1 cellular context compared by ENCODE assay signal in genomic region chr2:16462965-16463364, GRCh38.
TF ChIP-seq lines count a peak whose summit lies in the region.

No MANE protein-coding gene starts in this region.

TF ChIP-seq in HepG2, 621 proteins besides CTCF, POLR2A, EP300 and RAD21 (continued from another document):
- no peak for TF ChIP-seq ZZZ3 (CRISPR knock-in tag; IDR thresholded peaks at IDR 0.05; ENCODE audit: borderline replicate concordance)
- no peak for TF ChIP-seq ZNF383 (CRISPR knock-in tag; IDR thresholded peaks at IDR 0.05; ENCODE audit: borderline replicate concordance)
- TF ChIP-seq SP2 (CRISPR knock-in tag; IDR thresholded peaks at IDR 0.05), result no peak
- no peak for TF ChIP-seq ZNF577 (CRISPR knock-in tag; IDR thresholded peaks at IDR 0.05; ENCODE audit: borderline replicate concordance, low read depth)
- TF ChIP-seq REXO4 (CRISPR knock-in tag; IDR thresholded peaks at IDR 0.05; ENCODE audit: borderline replicate concordance), result no peak
